12 cellular contexts compared by ENCODE assay signal in genomic region chr11:115660072-115660805, GRCh38.
DNase-seq lines count a peak whose midpoint lies in the region; ATAC-seq and TF ChIP-seq lines count a peak whose summit lies in the region.
"Had no signal": no experiment of that assay in that cellular context is flagged by ENCODE, and none has a peak within 500 bp of the region (broad histone marks: within the 10 kb centered on the region; RNA-seq: fewer than 3 reads in every experiment).

No MANE protein-coding gene starts in this region.

- H3K27me3 ChIP-seq in heart right ventricle (peaks cover 0 to 73% (median 15%) of the 10 kb centered on the region in 7 donors), neuronal stem cell (ENCODE audit: control insufficient read depth in 3 of 3, insufficient read depth in 3 of 3, low read depth in 1 of 3, low read length in 3 of 3) (peaks cover 0 to 83% (median 17%) of the 10 kb centered on the region in 3 experiments)

- H3K27ac ChIP-seq in heart right ventricle (peak overlapping the region in 2 of 10 donors; percentile 57), neuronal stem cell (replicated peaks; ENCODE audit: low read length) (no peak overlapping the region)
- H3K27ac ChIP-seq: adrenal gland, esophagus squamous epithelium had no signal

- no peaks in the 10 kb centered on the region for H3K36me3 Mint-ChIP-seq in stimulated activated naive B cell treated with anti-CD40 and anti-IgM and Interleukin-4, amounts not matched to agents 10 μg/mL and 1 μg/mL and 100 μg/mL, for 72 hours
- H3K36me3 Mint-ChIP-seq: activated CD8-positive, alpha-beta memory T cell treated with anti-CD3 and anti-CD28 coated beads, Interleukin-2, amount 10 ng/mL, durations not matched to agents 7 days and 5 days; CD4-positive, CD25-positive, alpha-beta regulatory T cell had no signal

- intact Hi-C loops in heart right ventricle (cut with DNase I) = no loop called here

- H3K4me3 ChIP-seq in heart right ventricle (peak overlapping the region in 9 of 10 donors; percentile 40 to 59 (median 53)), neuronal stem cell (ENCODE audit: low read length in 2 of 2) (peak overlapping the region in 1 of 2 donors; percentile 74)

- no peaks in the 10 kb centered on the region for H3K4me1 Mint-ChIP-seq in stimulated activated naive B cell treated with anti-CD40 and anti-IgM and Interleukin-4, amounts not matched to agents 10 μg/mL and 1 μg/mL and 100 μg/mL, for 72 hours
- H3K4me1 Mint-ChIP-seq: activated CD8-positive, alpha-beta memory T cell treated with anti-CD3 and anti-CD28 coated beads, Interleukin-2, amount 10 ng/mL, durations not matched to agents 7 days and 5 days; CD4-positive, CD25-positive, alpha-beta regulatory T cell had no signal

- H3K4me2 ChIP-seq in neuronal stem cell (ENCODE audit: insufficient read depth, low read length, poor library complexity, severe bottlenecking) = peak overlapping the region; percentile 95

- no peak overlapping the region for H4K8ac ChIP-seq in neuronal stem cell (ENCODE audit: low read depth, low read length)

- H3K23ac ChIP-seq in neuronal stem cell (ENCODE audit: low read depth, low read length, poor library complexity) = peak overlapping the region; percentile 51

- TF ChIP-seq CTCF in heart right ventricle (IDR thresholded peaks at IDR 0.05) = no peak

- 34 to 37% methylated on average over 30 of the region's 30 CpGs for WGBS in heart right ventricle, 2 donors
- no CpG with 5 or more reads among the region's 30 CpGs for WGBS in neuronal stem cell (ENCODE audit: extremely low coverage in 2 of 2, insufficient read length in 2 of 2, insufficient replicate concordance in 1 of 2), 2 donors

- no peak overlapping the region for H2BK5ac ChIP-seq in neuronal stem cell (ENCODE audit: low read length)

- H3K18ac ChIP-seq in neuronal stem cell (ENCODE audit: low read length) = peak overlapping the region; percentile 82

- peaks cover 0 to 4% of the 10 kb centered on the region in 2 donors for H3K9me3 Mint-ChIP-seq in stimulated activated naive B cell treated with anti-CD40 and anti-IgM and Interleukin-4, amounts not matched to agents 10 μg/mL and 1 μg/mL and 100 μg/mL, for 72 hours

- H2AK5ac ChIP-seq in neuronal stem cell (ENCODE audit: low read depth, low read length) = no peak overlapping the region

- no peak overlapping the region for H4K91ac ChIP-seq in neuronal stem cell (ENCODE audit: low read depth, low read length, poor library complexity)

- no peak overlapping the region for H2BK12ac ChIP-seq in neuronal stem cell (ENCODE audit: low read length)

- H3K79me1 ChIP-seq in neuronal stem cell (ENCODE audit: low read depth, low read length) = no peaks in the 10 kb centered on the region

- H2BK15ac ChIP-seq in neuronal stem cell (ENCODE audit: low read length) = peak overlapping the region; percentile 96

- peaks cover 3 to 26% (median 9%) of the 10 kb centered on the region in 9 donors for H3K4me1 ChIP-seq in heart right ventricle
- H3K4me1 ChIP-seq in neuronal stem cell (ENCODE audit: control insufficient read depth in 2 of 2, insufficient read depth in 1 of 2, low read depth in 1 of 2, low read length in 2 of 2) = peaks cover 10 to 12% of the 10 kb centered on the region in 2 donors
- H3K4me1 ChIP-seq: adrenal gland had no signal

- H3K27ac Mint-ChIP-seq in stimulated activated naive B cell treated with anti-CD40 and anti-IgM and Interleukin-4, amounts not matched to agents 10 μg/mL and 1 μg/mL and 100 μg/mL, for 72 hours = no peak overlapping the region
- H3K27ac Mint-ChIP-seq: activated CD8-positive, alpha-beta memory T cell treated with anti-CD3 and anti-CD28 coated beads, Interleukin-2, amount 10 ng/mL, durations not matched to agents 7 days and 5 days; CD4-positive, CD25-positive, alpha-beta regulatory T cell had no signal

- peak overlapping the region; percentile 10 for H3K9ac ChIP-seq in neuronal stem cell (ENCODE audit: low read depth, low read length, poor library complexity)

- H3K4ac ChIP-seq in neuronal stem cell (ENCODE audit: low read length) = no peak overlapping the region

- peak; percentile 57 for DNase-seq in G401 (ENCODE audit: low spot score)
- DNase-seq in NCI-H82 (lab: John Stamatoyannopoulos, UW) = peak; percentile 80
- no peak for DNase-seq in heart right ventricle
- no peak for DNase-seq in neuronal stem cell (ENCODE audit: low spot score)
- no peak for DNase-seq in stimulated activated naive B cell treated with anti-CD40 and anti-IgM and Interleukin-4, amounts not matched to agents 10 μg/mL and 1 μg/mL and 100 μg/mL, for 72 hours
- no peak for DNase-seq in SHP77 treated with DMSO at 0.1 percent for 48 hours (lab: John Stamatoyannopoulos, UW)
- no peak for DNase-seq in SKM-1 (lab: John Stamatoyannopoulos, UW; ENCODE audit: unreplicated experiment)
- DNase-seq: activated CD8-positive, alpha-beta memory T cell treated with anti-CD3 and anti-CD28 coated beads, Interleukin-2, amount 10 ng/mL, durations not matched to agents 7 days and 5 days; CD4-positive, CD25-positive, alpha-beta regulatory T cell; esophagus squamous epithelium had no signal

- H3K14ac ChIP-seq in neuronal stem cell (ENCODE audit: low read length) = no peak overlapping the region

- ATAC-seq in heart right ventricle (peak in 5 of 8 donors; percentile 29 to 63 (median 38)), HG03571 (IDR thresholded peaks at IDR 0.05; ENCODE audit: unreplicated experiment) (no peak)
- ATAC-seq in stimulated activated naive B cell treated with anti-CD40 and anti-IgM and Interleukin-4, amounts not matched to agents 10 μg/mL and 1 μg/mL and 100 μg/mL, for 72 hours (replicated peaks) = no peak
- ATAC-seq: activated CD8-positive, alpha-beta memory T cell treated with anti-CD3 and anti-CD28 coated beads, Interleukin-2, amount 10 ng/mL, durations not matched to agents 7 days and 5 days had no signal

- in situ Hi-C loops in G401 (cut with HindIII; ENCODE audit: low sequenced_read_pairs) = no loop called here

- H2BK120ac ChIP-seq in neuronal stem cell (ENCODE audit: low read depth, low read length) = no peak overlapping the region

- H3K27me3 Mint-ChIP-seq in stimulated activated naive B cell treated with anti-CD40 and anti-IgM and Interleukin-4, amounts not matched to agents 10 μg/mL and 1 μg/mL and 100 μg/mL, for 72 hours = peaks cover 30 to 36% of the 10 kb centered on the region in 2 donors

- H3K9me3 ChIP-seq in heart right ventricle = no peaks in the 10 kb centered on the region
- no peaks in the 10 kb centered on the region for H3K9me3 ChIP-seq in neuronal stem cell (replicated peaks in 1 of 2; ENCODE audit: control insufficient read depth in 2 of 2, insufficient read depth in 1 of 2, low read depth in 1 of 2, low read length in 2 of 2)
- H3K9me3 ChIP-seq: adrenal gland, esophagus squamous epithelium had no signal

- H2AFZ ChIP-seq in neuronal stem cell (ENCODE audit: low read length) = peak overlapping the region; percentile 66

- H3K4me3 Mint-ChIP-seq in stimulated activated naive B cell treated with anti-CD40 and anti-IgM and Interleukin-4, amounts not matched to agents 10 μg/mL and 1 μg/mL and 100 μg/mL, for 72 hours = no peak overlapping the region
- H3K4me3 Mint-ChIP-seq: activated CD8-positive, alpha-beta memory T cell treated with anti-CD3 and anti-CD28 coated beads, Interleukin-2, amount 10 ng/mL, durations not matched to agents 7 days and 5 days; CD4-positive, CD25-positive, alpha-beta regulatory T cell had no signal

- no peaks in the 10 kb centered on the region for H3K36me3 ChIP-seq in heart right ventricle
- H3K36me3 ChIP-seq in neuronal stem cell (replicated peaks in 1 of 2; ENCODE audit: control insufficient read depth in 2 of 2, insufficient read depth in 2 of 2, low read length in 2 of 2) = no peaks in the 10 kb centered on the region
- H3K36me3 ChIP-seq: adrenal gland, esophagus squamous epithelium had no signal

Comparison
In these comparisons a context has a peak if more than half of its experiments do, and no peak if none do; other contexts are left out.
1. DNase-seq: peak in G401 (single experiment) and NCI-H82 (single experiment); none in heart right ventricle (0 of 2), neuronal stem cell (single experiment), stimulated activated naive B cell treated with anti-CD40 and anti-IgM and Interleukin-4, amounts not matched to agents 10 μg/mL and 1 μg/mL and 100 μg/mL, for 72 hours (single experiment), SHP77 treated with DMSO at 0.1 percent for 48 hours (single experiment) and SKM-1 (single experiment).
2. ATAC-seq: peak in heart right ventricle (5 of 8); none in stimulated activated naive B cell treated with anti-CD40 and anti-IgM and Interleukin-4, amounts not matched to agents 10 μg/mL and 1 μg/mL and 100 μg/mL, for 72 hours (0 of 2) and HG03571 (single experiment).